In genomic region chr4:153643406-153644016, GRCh38 we compare ENCODE assay signal across 8 cellular contexts. TPM values are rescaled to one million over a fixed set of nuclear protein-coding genes. Genes with fewer than 3 reads are reported as not detected.
DNase-seq lines count a peak whose midpoint lies in the region; ATAC-seq and TF ChIP-seq lines count a peak whose summit lies in the region.

No MANE protein-coding gene starts in this region.

- H3K27me3 ChIP-seq in spleen (replicated peaks in 1 of 7): no peaks in the 10 kb centered on the region
- no peaks in the 10 kb centered on the region for H3K27me3 ChIP-seq in H7 (ENCODE audit: control insufficient read depth, insufficient read depth, low read length)

- H3K36me3 ChIP-seq in spleen (peaks cover 0 to 1% (median 0%) of the 10 kb centered on the region in 6 donors), H7 (replicated peaks; ENCODE audit: control insufficient read depth, insufficient read depth, low read length) (no peaks in the 10 kb centered on the region)

- TF ChIP-seq POLR2A in GM18505 (IDR thresholded peaks at IDR 0.05; ENCODE audit: borderline replicate concordance, extremely low read depth, insufficient read depth, insufficient read length) (no peak), spleen (IDR thresholded peaks at IDR 0.05) (no peak)

- peak overlapping the region in 4 of 8 donors; percentile 11 to 72 (median 38) for H3K27ac ChIP-seq in spleen

- no peak overlapping the region for H3K4me3 ChIP-seq in spleen
- no peak overlapping the region for H3K4me3 ChIP-seq in H7 (ENCODE audit: insufficient read depth, low read depth, low read length)

- DNase-seq in AG20443 (ENCODE audit: low spot score) (peak; percentile 33), NCI-H1092 (lab: John Stamatoyannopoulos, UW) (peak; percentile 5), SKM-1 treated with dmso at 0.1 percent for 144 hours (lab: John Stamatoyannopoulos, UW; ENCODE audit: unreplicated experiment) (peak; percentile 74), foreskin melanocyte (peak; percentile 60), spleen (no peak), H7 (no peak)

- ATAC-seq in GM18505 (IDR thresholded peaks at IDR 0.05; ENCODE audit: unreplicated experiment): peak; percentile 94
- ATAC-seq in HG02798 (IDR thresholded peaks at IDR 0.05; ENCODE audit: poor library complexity, unreplicated experiment): peak; percentile 79

- peaks cover 4 to 47% (median 8%) of the 10 kb centered on the region in 6 donors for H3K4me1 ChIP-seq in spleen

- WGBS in spleen, 5 donors: 66 to 72% (median 67%) methylated on average over 4 of the region's 4 CpGs

- H3K9me3 ChIP-seq in spleen: peaks cover 0 to 6% (median 2%) of the 10 kb centered on the region in 8 donors

- intact Hi-C loops in spleen (cut with DNase I; ENCODE audit: low total_unique reads): no loop called here

- peak in 10 of 11 experiments; percentile 38 to 75 (median 69) for TF ChIP-seq CTCF in spleen (IDR thresholded peaks at IDR 0.05 in 8 of 11, conservative IDR thresholded peaks at IDR 0.05 in 3 of 11)

RNA-seq across cellular contexts. Expression of gene TLR2, which starts 40.6 kb away (rescaled TPM):
- total RNA-seq in spleen: 100 to 1,000 TPM in 2 of 7 donors, 10 to 100 TPM in 5; 56.1 to 167 (median 74.5) TPM
- polyA plus RNA-seq in spleen: 10 to 100 TPM in 1 of 3 donors, 1 to 10 TPM in 2; 4.8 to 19.7 (median 9.5) TPM
- 0.35 and 1.0 TPM in 2 replicates for total RNA-seq in H7 (2014; rRNA removed; shearing (Covaris generic))

Comparison
In these comparisons a context has a peak if more than half of its experiments do, and no peak if none do; other contexts are left out.
1. DNase-seq: peak in AG20443 (single experiment), NCI-H1092 (single experiment), SKM-1 treated with dmso at 0.1 percent for 144 hours (single experiment) and foreskin melanocyte (single experiment); none in spleen (single experiment) and H7 (single experiment).
2. RNA of gene TLR2, which starts 40.6 kb away (total RNA-seq): 56.1 to 167 TPM in spleen; 0.35 to 1.0 TPM in H7; every median in the first group is over 10 times any median in the second.